ENCODE assay signal across 13 cellular contexts in genomic region chr7:45689011-45689796, GRCh38.
A peak's percentile ranks its signal among the peaks of the same experiment; 100 is the strongest.
DNase-seq lines count a peak whose midpoint lies in the region; ATAC-seq, FAIRE-seq and TF ChIP-seq lines count a peak whose summit lies in the region.
"Had no signal": no experiment of that assay in that cellular context is flagged by ENCODE, and none has a peak within 500 bp of the region (broad histone marks: within the 10 kb centered on the region; RNA-seq: fewer than 3 reads in every experiment).

No MANE protein-coding gene starts in this region.

- H3K79me2 ChIP-seq in astrocyte (ENCODE audit: insufficient read depth, low read length) (no peaks in the 10 kb centered on the region), keratinocyte (ENCODE audit: control insufficient read depth, insufficient read depth, low read length) (no peaks in the 10 kb centered on the region)

- peaks cover 2% of the 10 kb centered on the region for H3K27me3 Mint-ChIP-seq in astrocyte (ENCODE audit: low read depth, unreplicated experiment)
- H3K27me3 Mint-ChIP-seq: CD4-positive, CD25-positive, alpha-beta regulatory T cell had no signal

- peak overlapping the region; percentile 68 for H2AFZ ChIP-seq in astrocyte (ENCODE audit: low read depth, low read length)
- peak overlapping the region; percentile 80 for H2AFZ ChIP-seq in keratinocyte (ENCODE audit: control insufficient read depth, low read length)

- no peak for ATAC-seq in gastrocnemius medialis
- ATAC-seq: psoas muscle had no signal

- no peak for TF ChIP-seq POLR2A in gastrocnemius medialis (IDR thresholded peaks at IDR 0.05)

- POLR2A ChIA-PET in AG04449 (lab: Yijun Ruan, JAX) = no interaction called here

- H4K20me1 ChIP-seq in astrocyte (ENCODE audit: insufficient read depth, low read length) (no peaks in the 10 kb centered on the region), keratinocyte (ENCODE audit: control insufficient read depth, extremely low read depth, insufficient read depth, low read length) (no peaks in the 10 kb centered on the region)

- intact Hi-C loops in gastrocnemius medialis (cut with DNase I; ENCODE audit: low total_unique reads) = no loop called here

- DNase-seq in AG04449 (ENCODE audit: low read depth, low spot score) (peak; percentile 31), HT1080 (ENCODE audit: low read depth) (peak; percentile 88), astrocyte (ENCODE audit: low read depth) (peak; percentile 89), keratinocyte (ENCODE audit: low read depth, low spot score) (peak; percentile 5), coronary artery (ENCODE audit: low spot score) (no peak), NCI-H187 treated with DMSO at 0.1 percent for 48 hours (lab: John Stamatoyannopoulos, UW) (no peak), gastrocnemius medialis (no peak), NCI-H1417 (lab: John Stamatoyannopoulos, UW) (no peak)
- DNase-seq: caudate nucleus; CD4-positive, CD25-positive, alpha-beta regulatory T cell; NCI-H2029 treated with DMSO at 0.1 percent for 48 hours; Right ventricle myocardium superior had no signal

- no peaks in the 10 kb centered on the region for H3K9me3 Mint-ChIP-seq in astrocyte (ENCODE audit: unreplicated experiment)

- in situ Hi-C loops in gastrocnemius medialis (cut with MboI; ENCODE audit: low sequenced_read_pairs in 4 of 4) = no loop called here

- H3K36me3 ChIP-seq in astrocyte (ENCODE audit: insufficient read depth, low read length) (no peaks in the 10 kb centered on the region), keratinocyte (ENCODE audit: control insufficient read depth in 2 of 2, extremely low read depth in 1 of 2, insufficient read depth in 2 of 2, low read length in 2 of 2) (no peaks in the 10 kb centered on the region), gastrocnemius medialis (no peaks in the 10 kb centered on the region)

- peak overlapping the region; percentile 71 for H3K4me3 Mint-ChIP-seq in astrocyte (ENCODE audit: unreplicated experiment)

- H3K27ac Mint-ChIP-seq in astrocyte (ENCODE audit: unreplicated experiment) = peak overlapping the region; percentile 87

- dilution Hi-C loops in keratinocyte (cut with MboI; ENCODE audit: extremely low pct_ligation_motif_present, low sequenced_read_pairs) = no loop called here

- H3K9me1 ChIP-seq in keratinocyte (ENCODE audit: control insufficient read depth, extremely low read depth, insufficient read depth, low read length) = no peaks in the 10 kb centered on the region

- TF ChIP-seq CTCF in AG04449 (IDR thresholded peaks at IDR 0.05; ENCODE audit: insufficient read depth, low read length, missing control alignments) = no peak
- no peak for TF ChIP-seq CTCF in astrocyte (IDR thresholded peaks at IDR 0.05; ENCODE audit: insufficient read depth, low read depth, low read length)
- TF ChIP-seq CTCF in keratinocyte (optimal IDR thresholded peaks at IDR 0.05 in 1 of 3, IDR thresholded peaks at IDR 0.05 in 1 of 3, conservative IDR thresholded peaks at IDR 0.05 in 1 of 3; ENCODE audit: extremely low read depth in 1 of 3, insufficient read depth in 2 of 3, low read length in 3 of 3) = no peak
- TF ChIP-seq CTCF in coronary artery (IDR thresholded peaks at IDR 0.05) = no peak
- TF ChIP-seq CTCF in gastrocnemius medialis (IDR thresholded peaks at IDR 0.05 in 4 of 5, conservative IDR thresholded peaks at IDR 0.05 in 1 of 5) = no peak

- H3K9ac ChIP-seq in astrocyte (ENCODE audit: low read length) = peak overlapping the region; percentile 54
- no peak overlapping the region for H3K9ac ChIP-seq in keratinocyte (ENCODE audit: control insufficient read depth, extremely low read depth, insufficient read depth, low read length)

- H3K4me1 Mint-ChIP-seq in astrocyte (ENCODE audit: low read depth, unreplicated experiment) = peaks cover 13% of the 10 kb centered on the region
- H3K4me1 Mint-ChIP-seq: CD4-positive, CD25-positive, alpha-beta regulatory T cell had no signal

- no peaks in the 10 kb centered on the region for H3K27me3 ChIP-seq in astrocyte (ENCODE audit: insufficient read depth, low read length)
- H3K27me3 ChIP-seq in keratinocyte (ENCODE audit: control insufficient read depth, extremely low read depth, insufficient read depth, low read length) = peaks cover 3% of the 10 kb centered on the region
- H3K27me3 ChIP-seq in gastrocnemius medialis = no peaks in the 10 kb centered on the region

- no peak overlapping the region for H3K4me3 ChIP-seq in AG04449 (ENCODE audit: low read depth, low read length)
- no peak overlapping the region for H3K4me3 ChIP-seq in astrocyte (ENCODE audit: insufficient read depth, low read depth, low read length)
- no peak overlapping the region for H3K4me3 ChIP-seq in keratinocyte (ENCODE audit: control insufficient read depth in 2 of 3, extremely low read depth in 1 of 3, insufficient read depth in 2 of 3, low read depth in 1 of 3, low read length in 3 of 3)
- no peak overlapping the region for H3K4me3 ChIP-seq in coronary artery
- no peak overlapping the region for H3K4me3 ChIP-seq in gastrocnemius medialis
- H3K4me3 ChIP-seq: psoas muscle had no signal

- H3K27ac ChIP-seq in astrocyte (ENCODE audit: low read depth, low read length) (peak overlapping the region; percentile 71), keratinocyte (ENCODE audit: control insufficient read depth, insufficient read depth, low read length) (peak overlapping the region; percentile 47), coronary artery (no peak overlapping the region), gastrocnemius medialis (no peak overlapping the region)
- H3K27ac ChIP-seq: psoas muscle had no signal

- H3K4me2 ChIP-seq in astrocyte (ENCODE audit: low read length) (peak overlapping the region; percentile 45), keratinocyte (ENCODE audit: control insufficient read depth, extremely low read depth, insufficient read depth, low read depth, low read length) (no peak overlapping the region)

- H3K36me3 Mint-ChIP-seq in astrocyte (ENCODE audit: low read depth, unreplicated experiment) = peaks cover 4% of the 10 kb centered on the region
- H3K36me3 Mint-ChIP-seq: CD4-positive, CD25-positive, alpha-beta regulatory T cell had no signal

- CTCF ChIA-PET in AG04449 (lab: Yijun Ruan, JAX) = no interaction called here

- FAIRE-seq in astrocyte (lab: Jason Lieb, UNC) = peak; percentile 88
- peak; percentile 90 for FAIRE-seq in keratinocyte (lab: Jason Lieb, UNC)

- no peaks in the 10 kb centered on the region for H3K9me3 ChIP-seq in astrocyte (ENCODE audit: insufficient read depth, low read depth, low read length)
- peaks cover 3% of the 10 kb centered on the region for H3K9me3 ChIP-seq in keratinocyte (ENCODE audit: control insufficient read depth, low read depth, low read length)
- H3K9me3 ChIP-seq in gastrocnemius medialis = no peaks in the 10 kb centered on the region
- H3K9me3 ChIP-seq: psoas muscle had no signal

- H3K4me1 ChIP-seq in astrocyte (ENCODE audit: insufficient read depth, low read length) = peaks cover 17% of the 10 kb centered on the region
- peaks cover 11% of the 10 kb centered on the region for H3K4me1 ChIP-seq in keratinocyte (ENCODE audit: control insufficient read depth, extremely low read depth, insufficient read depth, low read length)
- no peaks in the 10 kb centered on the region for H3K4me1 ChIP-seq in gastrocnemius medialis
- H3K4me1 ChIP-seq: psoas muscle had no signal

Comparison
In these comparisons a context has a peak if more than half of its experiments do, and no peak if none do; other contexts are left out.
1. DNase-seq: peak in AG04449 (single experiment), HT1080 (single experiment), astrocyte (single experiment) and keratinocyte (single experiment); none in coronary artery (single experiment), NCI-H187 treated with DMSO at 0.1 percent for 48 hours (single experiment), gastrocnemius medialis (0 of 2) and NCI-H1417 (0 of 3).
2. H3K27ac ChIP-seq: peak in astrocyte (single experiment) and keratinocyte (single experiment); none in coronary artery (0 of 2) and gastrocnemius medialis (0 of 4).